12 cellular contexts compared by ENCODE assay signal in genomic region chr3:197352382-197352781, GRCh38. TPM values are rescaled to one million over a fixed set of nuclear protein-coding genes. Genes with fewer than 3 reads are reported as not detected.
DNase-seq lines count a peak whose midpoint lies in the region; ATAC-seq and TF ChIP-seq lines count a peak whose summit lies in the region.
"Had no signal": no experiment of that assay in that cellular context is flagged by ENCODE, and none has a peak within 500 bp of the region (broad histone marks: within the 10 kb centered on the region; RNA-seq: fewer than 3 reads in every experiment).

No MANE protein-coding gene starts in this region.

- TF ChIP-seq CTCF in RWPE1 (conservative IDR thresholded peaks at IDR 0.05; ENCODE audit: low read depth): no peak
- no peak for TF ChIP-seq CTCF in ovary (IDR thresholded peaks at IDR 0.05)

- no peak for TF ChIP-seq EP300 in ovary (IDR thresholded peaks at IDR 0.05)

- ATAC-seq in GM18520 (IDR thresholded peaks at IDR 0.05; ENCODE audit: unreplicated experiment): no peak
- no peak for ATAC-seq in naive thymus-derived CD4-positive, alpha-beta T cell
- ATAC-seq: activated CD8-positive, alpha-beta T cell treated with anti-CD3 and anti-CD28 coated beads, Interleukin-2, amount 10 ng/mL, durations not matched to agents 7 days and 5 days had no signal

- no peak overlapping the region for H3K27ac Mint-ChIP-seq in naive thymus-derived CD4-positive, alpha-beta T cell
- H3K27ac Mint-ChIP-seq: activated CD8-positive, alpha-beta T cell treated with anti-CD3 and anti-CD28 coated beads, Interleukin-2, amount 10 ng/mL, durations not matched to agents 7 days and 5 days; activated naive CD8-positive, alpha-beta T cell treated with anti-CD3 and anti-CD28 coated beads, Interleukin-2, amount 10 ng/mL, durations not matched to agents 7 days and 5 days; CD4-positive, CD25-positive, alpha-beta regulatory T cell had no signal

- peaks cover 0 to 4% (median 0%) of the 10 kb centered on the region in 7 donors for H3K4me1 Mint-ChIP-seq in naive thymus-derived CD4-positive, alpha-beta T cell
- H3K4me1 Mint-ChIP-seq: activated naive CD8-positive, alpha-beta T cell treated with anti-CD3 and anti-CD28 coated beads, Interleukin-2, amount 10 ng/mL, durations not matched to agents 7 days and 5 days; CD4-positive, CD25-positive, alpha-beta regulatory T cell had no signal

- peaks cover 0 to 3% (median 0%) of the 10 kb centered on the region in 11 donors for H3K9me3 Mint-ChIP-seq in naive thymus-derived CD4-positive, alpha-beta T cell
- H3K9me3 Mint-ChIP-seq: activated naive CD8-positive, alpha-beta T cell treated with anti-CD3 and anti-CD28 coated beads, Interleukin-2, amount 10 ng/mL, durations not matched to agents 7 days and 5 days had no signal

- CTCF ChIA-PET in RWPE1 (lab: Yijun Ruan, JAX): no interaction called here
- CTCF ChIA-PET in naive thymus-derived CD4-positive, alpha-beta T cell (lab: Charles Lee): no interaction called here

- no peaks in the 10 kb centered on the region for H3K36me3 ChIP-seq in ovary
- no peaks in the 10 kb centered on the region for H3K36me3 ChIP-seq in naive thymus-derived CD4-positive, alpha-beta T cell (ENCODE audit: control insufficient read depth in 2 of 3, insufficient read depth in 3 of 3, low read length in 3 of 3)

- 12 to 14% (median 13%) methylated on average over 5 of the region's 5 CpGs for WGBS in ovary, 3 donors

- no peak overlapping the region for H3K4me3 ChIP-seq in ovary
- H3K4me3 ChIP-seq in naive thymus-derived CD4-positive, alpha-beta T cell (ENCODE audit: low read length): no peak overlapping the region

- no peaks in the 10 kb centered on the region for H3K9me3 ChIP-seq in ovary
- H3K9me3 ChIP-seq in naive thymus-derived CD4-positive, alpha-beta T cell (ENCODE audit: control insufficient read depth in 2 of 3, low read length in 3 of 3): no peaks in the 10 kb centered on the region

- no peak for TF ChIP-seq POLR2A in ovary (IDR thresholded peaks at IDR 0.05)

- H3K27ac ChIP-seq in RWPE1 (peak overlapping the region; percentile 26; the same call in 1 of the 2 replicates), ovary (no peak overlapping the region)
- no peak overlapping the region for H3K27ac ChIP-seq in naive thymus-derived CD4-positive, alpha-beta T cell (ENCODE audit: low read depth, low read length)

- peaks cover 13% of the 10 kb centered on the region for H3K4me1 ChIP-seq in ovary (ENCODE audit: insufficient read depth)
- no peaks in the 10 kb centered on the region for H3K4me1 ChIP-seq in naive thymus-derived CD4-positive, alpha-beta T cell (ENCODE audit: control insufficient read depth in 2 of 2, insufficient read depth in 2 of 2, low read length in 2 of 2)

- H3K27me3 ChIP-seq in ovary: no peaks in the 10 kb centered on the region
- H3K27me3 ChIP-seq in naive thymus-derived CD4-positive, alpha-beta T cell (ENCODE audit: control insufficient read depth in 2 of 2, insufficient read depth in 2 of 2, low read length in 2 of 2): no peaks in the 10 kb centered on the region

- H3K27me3 Mint-ChIP-seq in naive thymus-derived CD4-positive, alpha-beta T cell: peaks cover 4 to 13% (median 10%) of the 10 kb centered on the region in 5 donors

- DNase-seq in Daoy (ENCODE audit: low read depth) (peak; percentile 87), RWPE1 (ENCODE audit: low spot score) (no peak), glomerular visceral epithelial cell (ENCODE audit: extremely low spot score) (peak; percentile 90), ovary (peak; percentile 41 to 87 (median 75)), GM19238 (ENCODE audit: insufficient read length, low spot score) (no peak), activated T-cell treated with anti-CD3 and anti-CD28 coated beads for 4 hours (no peak)
- DNase-seq in naive thymus-derived CD4-positive, alpha-beta T cell: no peak
- DNase-seq: activated CD8-positive, alpha-beta T cell treated with anti-CD3 and anti-CD28 coated beads, Interleukin-2, amount 10 ng/mL, durations not matched to agents 7 days and 5 days; activated naive CD8-positive, alpha-beta T cell treated with anti-CD3 and anti-CD28 coated beads, Interleukin-2, amount 10 ng/mL, durations not matched to agents 7 days and 5 days; CD4-positive, CD25-positive, alpha-beta regulatory T cell; posterior cingulate gyrus had no signal

- H3K36me3 Mint-ChIP-seq in naive thymus-derived CD4-positive, alpha-beta T cell: no peaks in the 10 kb centered on the region
- H3K36me3 Mint-ChIP-seq: activated naive CD8-positive, alpha-beta T cell treated with anti-CD3 and anti-CD28 coated beads, Interleukin-2, amount 10 ng/mL, durations not matched to agents 7 days and 5 days; CD4-positive, CD25-positive, alpha-beta regulatory T cell had no signal

- intact Hi-C loops in ovary (cut with DNase I): no loop called here
- intact Hi-C loops in naive thymus-derived CD4-positive, alpha-beta T cell (cut with micrococcal nuclease): no loop called here

- POLR2A ChIA-PET in RWPE1 (lab: Yijun Ruan, JAX; ENCODE audit: low non-redundant PET): no interaction called here
- POLR2A ChIA-PET in naive thymus-derived CD4-positive, alpha-beta T cell (lab: Charles Lee): no interaction called here

- H3K4me3 Mint-ChIP-seq in naive thymus-derived CD4-positive, alpha-beta T cell: no peak overlapping the region
- H3K4me3 Mint-ChIP-seq: activated CD8-positive, alpha-beta T cell treated with anti-CD3 and anti-CD28 coated beads, Interleukin-2, amount 10 ng/mL, durations not matched to agents 7 days and 5 days; activated naive CD8-positive, alpha-beta T cell treated with anti-CD3 and anti-CD28 coated beads, Interleukin-2, amount 10 ng/mL, durations not matched to agents 7 days and 5 days; CD4-positive, CD25-positive, alpha-beta regulatory T cell had no signal

RNA-seq across cellular contexts. Expression of gene DLG1, which starts 54.0 kb away (rescaled TPM):
- total RNA-seq in Daoy (2014; rRNA removed; shearing (Covaris generic)): 69.6 and 111 TPM in 2 replicates
- 10 to 100 TPM; 44.8 to 99.1 (median 69.9) TPM for total RNA-seq in ovary
- 10 to 100 TPM; 20.5 to 41.1 TPM for polyA plus RNA-seq in ovary
- total RNA-seq in naive thymus-derived CD4-positive, alpha-beta T cell: 10 to 100 TPM; 79.5 to 96.5 (median 86.0) TPM
- 10 to 100 TPM; 27.9 to 29.0 TPM for polyA plus RNA-seq in naive thymus-derived CD4-positive, alpha-beta T cell

Comparison
In these comparisons a context has a peak if more than half of its experiments do, and no peak if none do; other contexts are left out.
1. DNase-seq: peak in Daoy (single experiment), glomerular visceral epithelial cell (single experiment) and ovary (5 of 5); none in RWPE1 (single experiment), GM19238 (single experiment), activated T-cell treated with anti-CD3 and anti-CD28 coated beads for 4 hours (single experiment) and naive thymus-derived CD4-positive, alpha-beta T cell (0 of 9).